In genomic region chr16:46916980-46917379, GRCh38 we compare ENCODE assay signal across 2 cellular contexts.
TF ChIP-seq lines count a peak whose summit lies in the region.

No MANE protein-coding gene starts in this region.

TF ChIP-seq in SK-N-SH, 30 proteins besides CTCF, POLR2A, EP300 and RAD21:
- peak; percentile 56; the same call in 1 of the 2 replicates for TF ChIP-seq USF1 (IDR thresholded peaks at IDR 0.05; ENCODE audit: borderline replicate concordance, low read depth)
- TF ChIP-seq NFIC (IDR thresholded peaks at IDR 0.05; ENCODE audit: borderline replicate concordance), result no peak

TF ChIP-seq in GM12891, 5 proteins besides CTCF, POLR2A, EP300 and RAD21 (continued from another document):
- TF ChIP-seq SPI1 (IDR thresholded peaks at IDR 0.05; ENCODE audit: low read depth, low read length) (no peak), PAX5 (IDR thresholded peaks at IDR 0.05; ENCODE audit: insufficient read depth, low read length, severe bottlenecking) (no peak), POLR2AphosphoS5 (IDR thresholded peaks at IDR 0.05; ENCODE audit: low read depth, low read length) (no peak), TAF1 (IDR thresholded peaks at IDR 0.05; ENCODE audit: low read depth, low read length) (no peak)
TF ChIP-seq in GM12891: peak in this region for 0.
